In the genomic region with DNA sequence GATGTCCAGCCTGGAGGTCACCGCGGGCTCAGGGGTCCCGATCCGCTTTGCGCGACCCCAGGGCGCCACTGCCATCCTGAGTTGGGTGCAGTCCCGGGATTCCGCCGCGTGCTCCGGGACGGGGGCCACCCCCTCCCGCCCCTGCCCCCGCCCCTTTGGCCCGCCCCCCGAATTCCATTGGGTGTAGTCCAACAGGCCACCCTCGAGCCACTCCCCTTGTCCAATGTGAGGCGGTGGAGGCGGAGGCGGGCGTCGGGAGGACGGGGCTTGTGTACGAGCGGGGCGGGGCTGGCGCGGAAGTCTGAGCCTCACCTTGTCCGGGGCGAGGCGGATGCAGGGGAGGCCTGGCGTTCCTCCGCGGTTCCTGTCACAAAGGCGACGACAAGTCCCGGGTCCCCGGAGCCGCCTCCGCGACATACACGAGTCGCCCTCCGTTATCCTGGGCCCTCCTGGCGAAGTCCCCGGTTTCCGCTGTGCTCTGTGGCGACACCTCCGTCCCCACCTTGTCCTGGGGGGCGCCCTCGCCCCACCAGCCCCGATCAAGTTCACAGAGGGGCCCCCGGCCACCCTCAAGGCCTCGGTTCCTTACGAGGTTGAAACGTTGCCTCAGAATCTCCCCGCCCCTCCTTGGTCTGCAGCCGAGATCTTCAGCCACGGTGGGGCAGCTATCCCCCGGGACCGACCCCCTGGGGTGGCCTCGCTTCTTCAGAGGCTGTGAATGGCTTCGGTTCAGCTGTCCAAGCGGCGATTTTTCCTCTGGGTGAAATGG, we compare ENCODE assay signal across 1 cellular context.
TF ChIP-seq lines count a peak whose summit lies in the region.

No MANE protein-coding gene starts in this region.

TF ChIP-seq in HepG2, 621 proteins besides CTCF, POLR2A, EP300 and RAD21 (continued from another document and continues in another):
- TF ChIP-seq, protein P1, sequence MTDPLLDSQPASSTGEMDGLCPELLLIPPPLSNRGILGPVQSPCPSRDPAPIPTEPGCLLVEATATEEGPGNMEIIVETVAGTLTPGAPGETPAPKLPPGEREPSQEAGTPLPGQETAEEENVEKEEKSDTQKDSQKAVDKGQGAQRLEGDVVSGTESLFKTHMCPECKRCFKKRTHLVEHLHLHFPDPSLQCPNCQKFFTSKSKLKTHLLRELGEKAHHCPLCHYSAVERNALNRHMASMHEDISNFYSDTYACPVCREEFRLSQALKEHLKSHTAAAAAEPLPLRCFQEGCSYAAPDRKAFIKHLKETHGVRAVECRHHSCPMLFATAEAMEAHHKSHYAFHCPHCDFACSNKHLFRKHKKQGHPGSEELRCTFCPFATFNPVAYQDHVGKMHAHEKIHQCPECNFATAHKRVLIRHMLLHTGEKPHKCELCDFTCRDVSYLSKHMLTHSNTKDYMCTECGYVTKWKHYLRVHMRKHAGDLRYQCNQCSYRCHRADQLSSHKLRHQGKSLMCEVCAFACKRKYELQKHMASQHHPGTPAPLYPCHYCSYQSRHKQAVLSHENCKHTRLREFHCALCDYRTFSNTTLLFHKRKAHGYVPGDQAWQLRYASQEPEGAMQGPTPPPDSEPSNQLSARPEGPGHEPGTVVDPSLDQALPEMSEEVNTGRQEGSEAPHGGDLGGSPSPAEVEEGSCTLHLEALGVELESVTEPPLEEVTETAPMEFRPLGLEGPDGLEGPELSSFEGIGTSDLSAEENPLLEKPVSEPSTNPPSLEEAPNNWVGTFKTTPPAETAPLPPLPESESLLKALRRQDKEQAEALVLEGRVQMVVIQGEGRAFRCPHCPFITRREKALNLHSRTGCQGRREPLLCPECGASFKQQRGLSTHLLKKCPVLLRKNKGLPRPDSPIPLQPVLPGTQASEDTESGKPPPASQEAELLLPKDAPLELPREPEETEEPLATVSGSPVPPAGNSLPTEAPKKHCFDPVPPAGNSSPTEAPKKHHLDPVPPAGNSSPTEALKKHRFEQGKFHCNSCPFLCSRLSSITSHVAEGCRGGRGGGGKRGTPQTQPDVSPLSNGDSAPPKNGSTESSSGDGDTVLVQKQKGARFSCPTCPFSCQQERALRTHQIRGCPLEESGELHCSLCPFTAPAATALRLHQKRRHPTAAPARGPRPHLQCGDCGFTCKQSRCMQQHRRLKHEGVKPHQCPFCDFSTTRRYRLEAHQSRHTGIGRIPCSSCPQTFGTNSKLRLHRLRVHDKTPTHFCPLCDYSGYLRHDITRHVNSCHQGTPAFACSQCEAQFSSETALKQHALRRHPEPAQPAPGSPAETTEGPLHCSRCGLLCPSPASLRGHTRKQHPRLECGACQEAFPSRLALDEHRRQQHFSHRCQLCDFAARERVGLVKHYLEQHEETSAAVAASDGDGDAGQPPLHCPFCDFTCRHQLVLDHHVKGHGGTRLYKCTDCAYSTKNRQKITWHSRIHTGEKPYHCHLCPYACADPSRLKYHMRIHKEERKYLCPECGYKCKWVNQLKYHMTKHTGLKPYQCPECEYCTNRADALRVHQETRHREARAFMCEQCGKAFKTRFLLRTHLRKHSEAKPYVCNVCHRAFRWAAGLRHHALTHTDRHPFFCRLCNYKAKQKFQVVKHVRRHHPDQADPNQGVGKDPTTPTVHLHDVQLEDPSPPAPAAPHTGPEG (CRISPR knock-in tag; IDR thresholded peaks at IDR 0.05) = 0 out of 2 replicates have a peak, but pooled peaks have one; percentile 24
- peak; percentile 27; the same call in 1 of the 2 replicates for TF ChIP-seq NR2C2 (CRISPR knock-in tag; IDR thresholded peaks at IDR 0.05; ENCODE audit: borderline replicate concordance)
- TF ChIP-seq ZNF782 (CRISPR knock-in tag; IDR thresholded peaks at IDR 0.05; ENCODE audit: borderline replicate concordance) = peak; percentile 65; the same call in 1 of the 2 replicates
- TF ChIP-seq, protein P2, sequence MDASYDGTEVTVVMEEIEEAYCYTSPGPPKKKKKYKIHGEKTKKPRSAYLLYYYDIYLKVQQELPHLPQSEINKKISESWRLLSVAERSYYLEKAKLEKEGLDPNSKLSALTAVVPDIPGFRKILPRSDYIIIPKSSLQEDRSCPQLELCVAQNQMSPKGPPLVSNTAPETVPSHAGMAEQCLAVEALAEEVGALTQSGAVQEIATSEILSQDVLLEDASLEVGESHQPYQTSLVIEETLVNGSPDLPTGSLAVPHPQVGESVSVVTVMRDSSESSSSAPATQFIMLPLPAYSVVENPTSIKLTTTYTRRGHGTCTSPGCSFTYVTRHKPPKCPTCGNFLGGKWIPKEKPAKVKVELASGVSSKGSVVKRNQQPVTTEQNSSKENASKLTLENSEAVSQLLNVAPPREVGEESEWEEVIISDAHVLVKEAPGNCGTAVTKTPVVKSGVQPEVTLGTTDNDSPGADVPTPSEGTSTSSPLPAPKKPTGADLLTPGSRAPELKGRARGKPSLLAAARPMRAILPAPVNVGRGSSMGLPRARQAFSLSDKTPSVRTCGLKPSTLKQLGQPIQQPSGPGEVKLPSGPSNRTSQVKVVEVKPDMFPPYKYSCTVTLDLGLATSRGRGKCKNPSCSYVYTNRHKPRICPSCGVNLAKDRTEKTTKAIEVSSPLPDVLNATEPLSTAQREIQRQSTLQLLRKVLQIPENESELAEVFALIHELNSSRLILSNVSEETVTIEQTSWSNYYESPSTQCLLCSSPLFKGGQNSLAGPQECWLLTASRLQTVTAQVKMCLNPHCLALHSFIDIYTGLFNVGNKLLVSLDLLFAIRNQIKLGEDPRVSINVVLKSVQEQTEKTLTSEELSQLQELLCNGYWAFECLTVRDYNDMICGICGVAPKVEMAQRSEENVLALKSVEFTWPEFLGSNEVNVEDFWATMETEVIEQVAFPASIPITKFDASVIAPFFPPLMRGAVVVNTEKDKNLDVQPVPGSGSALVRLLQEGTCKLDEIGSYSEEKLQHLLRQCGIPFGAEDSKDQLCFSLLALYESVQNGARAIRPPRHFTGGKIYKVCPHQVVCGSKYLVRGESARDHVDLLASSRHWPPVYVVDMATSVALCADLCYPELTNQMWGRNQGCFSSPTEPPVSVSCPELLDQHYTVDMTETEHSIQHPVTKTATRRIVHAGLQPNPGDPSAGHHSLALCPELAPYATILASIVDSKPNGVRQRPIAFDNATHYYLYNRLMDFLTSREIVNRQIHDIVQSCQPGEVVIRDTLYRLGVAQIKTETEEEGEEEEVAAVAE (CRISPR knock-in tag; IDR thresholded peaks at IDR 0.05; ENCODE audit: borderline replicate concordance) = no peak
- TF ChIP-seq, protein P3, sequence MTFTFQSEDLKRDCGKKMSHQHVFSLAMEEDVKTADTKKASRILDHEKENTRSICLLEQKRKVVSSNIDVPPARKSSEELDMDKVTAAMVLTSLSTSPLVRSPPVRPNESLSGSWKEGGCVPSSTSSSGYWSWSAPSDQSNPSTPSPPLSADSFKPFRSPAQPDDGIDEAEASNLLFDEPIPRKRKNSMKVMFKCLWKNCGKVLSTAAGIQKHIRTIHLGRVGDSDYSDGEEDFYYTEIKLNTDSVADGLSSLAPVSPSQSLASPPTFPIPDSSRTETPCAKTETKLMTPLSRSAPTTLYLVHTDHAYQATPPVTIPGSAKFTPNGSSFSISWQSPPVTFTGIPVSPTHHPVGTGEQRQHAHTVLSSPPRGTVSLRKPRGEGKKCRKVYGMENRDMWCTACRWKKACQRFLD (CRISPR knock-in tag; IDR thresholded peaks at IDR 0.05; ENCODE audit: borderline replicate concordance) = no peak; the same call in 1 of the 2 replicates
- TF ChIP-seq, protein P4, sequence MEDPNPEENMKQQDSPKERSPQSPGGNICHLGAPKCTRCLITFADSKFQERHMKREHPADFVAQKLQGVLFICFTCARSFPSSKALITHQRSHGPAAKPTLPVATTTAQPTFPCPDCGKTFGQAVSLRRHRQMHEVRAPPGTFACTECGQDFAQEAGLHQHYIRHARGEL (CRISPR knock-in tag; IDR thresholded peaks at IDR 0.05) = no peak
- peak; percentile 72; the same call in 1 of the 2 replicates for TF ChIP-seq ZNF547 (CRISPR knock-in tag; IDR thresholded peaks at IDR 0.05)
- TF ChIP-seq ZNF292 (CRISPR knock-in tag; IDR thresholded peaks at IDR 0.05; ENCODE audit: borderline replicate concordance, low read depth) = no peak
- TF ChIP-seq, protein P5, sequence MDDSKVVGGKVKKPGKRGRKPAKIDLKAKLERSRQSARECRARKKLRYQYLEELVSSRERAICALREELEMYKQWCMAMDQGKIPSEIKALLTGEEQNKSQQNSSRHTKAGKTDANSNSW (CRISPR knock-in tag; IDR thresholded peaks at IDR 0.05; ENCODE audit: borderline replicate concordance) = no peak
- TF ChIP-seq MZF1 (CRISPR knock-in tag; IDR thresholded peaks at IDR 0.05; ENCODE audit: borderline replicate concordance) = 0 out of 2 replicates have a peak, but pooled peaks have one; percentile 54
- no peak for TF ChIP-seq RAD51 (IDR thresholded peaks at IDR 0.05; ENCODE audit: borderline replicate concordance)
- TF ChIP-seq ZNF776 (CRISPR knock-in tag; IDR thresholded peaks at IDR 0.05) = 0 out of 2 replicates have a peak, but pooled peaks have one; percentile 68
- no peak for TF ChIP-seq KDM5A (IDR thresholded peaks at IDR 0.05; ENCODE audit: borderline replicate concordance, low read length)
- TF ChIP-seq NRL (CRISPR knock-in tag; IDR thresholded peaks at IDR 0.05; ENCODE audit: borderline replicate concordance) = no peak
- TF ChIP-seq ZNF788 (CRISPR knock-in tag; IDR thresholded peaks at IDR 0.05; ENCODE audit: borderline replicate concordance) = peak; percentile 36; the same call in 1 of the 2 replicates
- TF ChIP-seq ZNF296 (CRISPR knock-in tag; conservative IDR thresholded peaks at IDR 0.05) = no peak
- no peak for TF ChIP-seq MLLT10 (CRISPR knock-in tag; IDR thresholded peaks at IDR 0.05)
- no peak for TF ChIP-seq MAFG (CRISPR knock-in tag; IDR thresholded peaks at IDR 0.05)
- TF ChIP-seq ZKSCAN1 (IDR thresholded peaks at IDR 0.05; ENCODE audit: low read length) = no peak
- TF ChIP-seq, protein P6, sequence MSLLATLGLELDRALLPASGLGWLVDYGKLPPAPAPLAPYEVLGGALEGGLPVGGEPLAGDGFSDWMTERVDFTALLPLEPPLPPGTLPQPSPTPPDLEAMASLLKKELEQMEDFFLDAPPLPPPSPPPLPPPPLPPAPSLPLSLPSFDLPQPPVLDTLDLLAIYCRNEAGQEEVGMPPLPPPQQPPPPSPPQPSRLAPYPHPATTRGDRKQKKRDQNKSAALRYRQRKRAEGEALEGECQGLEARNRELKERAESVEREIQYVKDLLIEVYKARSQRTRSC (CRISPR knock-in tag; IDR thresholded peaks at IDR 0.05; ENCODE audit: low read depth) = 0 out of 2 replicates have a peak, but pooled peaks have one; percentile 37
- no peak for TF ChIP-seq GATA4 (IDR thresholded peaks at IDR 0.05; ENCODE audit: borderline replicate concordance, low read depth)
- TF ChIP-seq, protein P7, sequence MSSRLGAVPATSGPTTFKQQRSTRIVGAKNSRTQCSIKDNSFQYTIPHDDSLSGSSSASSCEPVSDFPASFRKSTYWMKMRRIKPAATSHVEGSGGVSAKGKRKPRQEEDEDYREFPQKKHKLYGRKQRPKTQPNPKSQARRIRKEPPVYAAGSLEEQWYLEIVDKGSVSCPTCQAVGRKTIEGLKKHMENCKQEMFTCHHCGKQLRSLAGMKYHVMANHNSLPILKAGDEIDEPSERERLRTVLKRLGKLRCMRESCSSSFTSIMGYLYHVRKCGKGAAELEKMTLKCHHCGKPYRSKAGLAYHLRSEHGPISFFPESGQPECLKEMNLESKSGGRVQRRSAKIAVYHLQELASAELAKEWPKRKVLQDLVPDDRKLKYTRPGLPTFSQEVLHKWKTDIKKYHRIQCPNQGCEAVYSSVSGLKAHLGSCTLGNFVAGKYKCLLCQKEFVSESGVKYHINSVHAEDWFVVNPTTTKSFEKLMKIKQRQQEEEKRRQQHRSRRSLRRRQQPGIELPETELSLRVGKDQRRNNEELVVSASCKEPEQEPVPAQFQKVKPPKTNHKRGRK (CRISPR knock-in tag; IDR thresholded peaks at IDR 0.05) = no peak
- TF ChIP-seq PAWR (CRISPR knock-in tag; IDR thresholded peaks at IDR 0.05; ENCODE audit: borderline replicate concordance) = 0 out of 2 replicates have a peak, but pooled peaks have one; percentile 51
- TF ChIP-seq MIER2 (CRISPR knock-in tag; IDR thresholded peaks at IDR 0.05) = no peak
- no peak for TF ChIP-seq ZNF235 (CRISPR knock-in tag; IDR thresholded peaks at IDR 0.05; ENCODE audit: borderline replicate concordance)
- peak; percentile 14; the same call in 1 of the 2 replicates for TF ChIP-seq ERF (CRISPR knock-in tag; IDR thresholded peaks at IDR 0.05)
- no peak for TF ChIP-seq ATF7 (IDR thresholded peaks at IDR 0.05)
- no peak for TF ChIP-seq ATF7 (CRISPR knock-in tag; IDR thresholded peaks at IDR 0.05)
- no peak for TF ChIP-seq ZNF562 (CRISPR knock-in tag; IDR thresholded peaks at IDR 0.05; ENCODE audit: borderline replicate concordance)
- no peak for TF ChIP-seq ZNF431 (CRISPR knock-in tag; IDR thresholded peaks at IDR 0.05; ENCODE audit: borderline replicate concordance, low read depth)
- no peak for TF ChIP-seq ZC3H4 (CRISPR knock-in tag; IDR thresholded peaks at IDR 0.05; ENCODE audit: borderline replicate concordance)
- no peak for TF ChIP-seq ZNF282 (IDR thresholded peaks at IDR 0.05; ENCODE audit: partially characterized antibody)
- no peak; the same call in 1 of the 2 replicates for TF ChIP-seq KDM5B (CRISPR knock-in tag; IDR thresholded peaks at IDR 0.05; ENCODE audit: borderline replicate concordance)
- TF ChIP-seq SP4 (CRISPR knock-in tag; IDR thresholded peaks at IDR 0.05) = peak; percentile 97
- TF ChIP-seq GZF1 (CRISPR knock-in tag; IDR thresholded peaks at IDR 0.05) = no peak
- TF ChIP-seq PHF5A (CRISPR knock-in tag; IDR thresholded peaks at IDR 0.05; ENCODE audit: low read depth, unreplicated experiment) = no peak
- TF ChIP-seq SIX1 (CRISPR knock-in tag; IDR thresholded peaks at IDR 0.05; ENCODE audit: borderline replicate concordance) = no peak
- TF ChIP-seq EZH2 (conservative IDR thresholded peaks at IDR 0.05; ENCODE audit: low read depth, low read length) = no peak
- no peak for TF ChIP-seq ZNF20 (CRISPR knock-in tag; IDR thresholded peaks at IDR 0.05)
- no peak for TF ChIP-seq ZNF232 (CRISPR knock-in tag; IDR thresholded peaks at IDR 0.05; ENCODE audit: borderline replicate concordance)
- no peak for TF ChIP-seq ZNF354B (CRISPR knock-in tag; IDR thresholded peaks at IDR 0.05)
- TF ChIP-seq, protein P8, sequence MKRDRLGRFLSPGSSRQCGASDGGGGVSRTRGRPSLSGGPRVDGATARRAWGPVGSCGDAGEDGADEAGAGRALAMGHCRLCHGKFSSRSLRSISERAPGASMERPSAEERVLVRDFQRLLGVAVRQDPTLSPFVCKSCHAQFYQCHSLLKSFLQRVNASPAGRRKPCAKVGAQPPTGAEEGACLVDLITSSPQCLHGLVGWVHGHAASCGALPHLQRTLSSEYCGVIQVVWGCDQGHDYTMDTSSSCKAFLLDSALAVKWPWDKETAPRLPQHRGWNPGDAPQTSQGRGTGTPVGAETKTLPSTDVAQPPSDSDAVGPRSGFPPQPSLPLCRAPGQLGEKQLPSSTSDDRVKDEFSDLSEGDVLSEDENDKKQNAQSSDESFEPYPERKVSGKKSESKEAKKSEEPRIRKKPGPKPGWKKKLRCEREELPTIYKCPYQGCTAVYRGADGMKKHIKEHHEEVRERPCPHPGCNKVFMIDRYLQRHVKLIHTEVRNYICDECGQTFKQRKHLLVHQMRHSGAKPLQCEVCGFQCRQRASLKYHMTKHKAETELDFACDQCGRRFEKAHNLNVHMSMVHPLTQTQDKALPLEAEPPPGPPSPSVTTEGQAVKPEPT (CRISPR knock-in tag; IDR thresholded peaks at IDR 0.05; ENCODE audit: low read depth) = no peak; the same call in 1 of the 2 replicates
- TF ChIP-seq ZNF121 (CRISPR knock-in tag; IDR thresholded peaks at IDR 0.05) = no peak
- TF ChIP-seq TARDBP (CRISPR knock-in tag; IDR thresholded peaks at IDR 0.05) = no peak
- TF ChIP-seq NCOR1 (IDR thresholded peaks at IDR 0.05; ENCODE audit: borderline replicate concordance, low read length) = no peak
